Comparison of ENCODE assay signal across 9 cellular contexts in genomic region chr5:157611571-157612067, GRCh38. TPM values are rescaled to one million over a fixed set of nuclear protein-coding genes. Genes with fewer than 3 reads are reported as not detected.
DNase-seq lines count a peak whose midpoint lies in the region; ATAC-seq, FAIRE-seq and TF ChIP-seq lines count a peak whose summit lies in the region.
"Had no signal": no experiment of that assay in that cellular context is flagged by ENCODE, and none has a peak within 500 bp of the region (broad histone marks: within the 10 kb centered on the region; RNA-seq: fewer than 3 reads in every experiment).

No MANE protein-coding gene starts in this region.

- ATAC-seq in GM18909 (IDR thresholded peaks at IDR 0.05; ENCODE audit: poor library complexity, unreplicated experiment) (peak; percentile 73), HG03060 (IDR thresholded peaks at IDR 0.05; ENCODE audit: low read depth, unreplicated experiment) (peak; percentile 36), K562 (peak; percentile 20)

- H3K4me2 ChIP-seq in K562 (ENCODE audit: insufficient read depth, low read length) = peak overlapping the region; percentile 16; the same call in 1 of the 2 replicates

- TF ChIP-seq POLR2A in K562 (conservative IDR thresholded peaks at IDR 0.05) = no peak

- DNase-seq in CD1c-positive myeloid dendritic cell (ENCODE audit: extremely low spot score) = peak; percentile 86
- DNase-seq in K562 (ENCODE audit: extremely low read depth in 1 of 4, low spot score in 3 of 4) = peak in 1 of 4 experiments; percentile 17
- no peak for DNase-seq in HAP-1 (ENCODE audit: low spot score in 2 of 2)
- no peak for DNase-seq in effector CD8-positive, alpha-beta T cell (lab: John Stamatoyannopoulos, UW)
- DNase-seq in activated gamma-delta T cell (lab: John Stamatoyannopoulos, UW) = no peak
- no peak for DNase-seq in NCI-H82 (lab: John Stamatoyannopoulos, UW)

- no peaks in the 10 kb centered on the region for H4K20me1 ChIP-seq in K562 (replicated peaks; ENCODE audit: control insufficient read depth, insufficient read depth, low read length)

- H3K9ac ChIP-seq in K562 (ENCODE audit: insufficient read depth in 1 of 2, low read depth in 2 of 2, low read length in 2 of 2) = no peak overlapping the region; a peak in 1 of 4 replicates

- CTCF ChIA-PET in K562 (lab: Yijun Ruan, JAX; ENCODE audit: low intra/inter-chr PET ratio) = no interaction called here

- H3K4me3 ChIP-seq in K562 = no peak overlapping the region
- no peak overlapping the region for H3K4me3 ChIP-seq in HAP-1

- H3K4me1 ChIP-seq in K562 (replicated peaks in 1 of 2; ENCODE audit: control insufficient read depth in 2 of 2, insufficient read depth in 2 of 2, low read length in 2 of 2) = peaks cover 11 to 32% of the 10 kb centered on the region in 2 experiments; a peak in 4 of 5 replicates
- H3K4me1 ChIP-seq in HAP-1 = no peaks in the 10 kb centered on the region

- H3K9me1 ChIP-seq in K562 (ENCODE audit: control insufficient read depth, insufficient read depth, low read length) = no peaks in the 10 kb centered on the region

- no peaks in the 10 kb centered on the region; a peak in 1 of 5 replicates for H3K27me3 ChIP-seq in K562 (ENCODE audit: control insufficient read depth in 2 of 2, insufficient read depth in 2 of 2, low read length in 2 of 2)
- no peaks in the 10 kb centered on the region for H3K27me3 ChIP-seq in HAP-1 (ENCODE audit: low read depth)

- no TSS peak for BruUV-seq in K562 (replicated peaks; lab: Mats Ljungman, UMichigan)

- no peaks in the 10 kb centered on the region for H3K36me3 ChIP-seq in K562 (ENCODE audit: control insufficient read depth, insufficient read depth, low read length)
- H3K36me3 ChIP-seq in HAP-1 (replicated peaks) = no peaks in the 10 kb centered on the region

- no peaks in the 10 kb centered on the region for H3K79me2 ChIP-seq in K562 (ENCODE audit: control insufficient read depth, insufficient read depth, low read length)

- TF ChIP-seq EP300 in K562 (IDR thresholded peaks at IDR 0.05; ENCODE audit: low read length) = no peak

- in situ Hi-C loops in K562 (cut with MboI) (no loop called here), HAP-1 (cut with MboI; ENCODE audit: low sequenced_read_pairs) (no loop called here)

- H3K27ac ChIP-seq in K562 (ENCODE audit: extremely low read depth, low read depth, low read length) = peak overlapping the region; percentile 31

- no peak for TF ChIP-seq CTCF in K562 (IDR thresholded peaks at IDR 0.05 in 2 of 3, conservative IDR thresholded peaks at IDR 0.05 in 1 of 3; ENCODE audit: insufficient read depth in 2 of 3, low read depth in 1 of 3, low read length in 3 of 3)

- 0 out of 2 replicates have a peak, but pooled peaks cover 2% of the 10 kb centered on the region for H3K9me3 ChIP-seq in K562 (replicated peaks; ENCODE audit: control insufficient read depth, insufficient read depth, low read depth, low read length)
- no peaks in the 10 kb centered on the region for H3K9me3 ChIP-seq in HAP-1

- no peak for FAIRE-seq in K562 (lab: Jason Lieb, UNC)

- WGBS in K562 (ENCODE audit: insufficient coverage, low coverage, missing lambda C conversion rate) = 72% methylated on average over 2 of the region's 2 CpGs

- H2AFZ ChIP-seq in K562 (ENCODE audit: low read depth, low read length) = peak overlapping the region; percentile 86

- POLR2A ChIA-PET in K562 (lab: Yijun Ruan, JAX) = interaction anchor here (1.0 kb wide), 1 partner anchor 13 kb away, joined by 4 read pairs; no protein-coding TSS in a partner anchor

- no peak for TF ChIP-seq RAD21 in K562 (CRISPR knock-in tag; conservative IDR thresholded peaks at IDR 0.05 in 1 of 2, IDR thresholded peaks at IDR 0.05 in 1 of 2)

- intact Hi-C loops in K562 (cut with micrococcal nuclease) = no loop called here

TF ChIP-seq in K562, 482 proteins besides CTCF, POLR2A, EP300 and RAD21 (continues in another document):
- no peak for TF ChIP-seq MTF1 (CRISPR knock-in tag; IDR thresholded peaks at IDR 0.05; ENCODE audit: borderline replicate concordance)
- no peak for TF ChIP-seq MIER1 (IDR thresholded peaks at IDR 0.05; ENCODE audit: low read depth)
- TF ChIP-seq LCOR (CRISPR knock-in tag; IDR thresholded peaks at IDR 0.05) = no peak
- no peak for TF ChIP-seq PHB (CRISPR knock-in tag; IDR thresholded peaks at IDR 0.05)
- no peak for TF ChIP-seq IRF2 (CRISPR knock-in tag; IDR thresholded peaks at IDR 0.05)
- TF ChIP-seq NBN (IDR thresholded peaks at IDR 0.05; ENCODE audit: low read depth) = no peak
- TF ChIP-seq FOXJ2 (tag; IDR thresholded peaks at IDR 0.05) = no peak
- peak; percentile 28 for TF ChIP-seq RBBP5 (IDR thresholded peaks at IDR 0.05; ENCODE audit: borderline replicate concordance, insufficient read depth, low read length, poor library complexity, severe bottlenecking)
- no peak for TF ChIP-seq ZKSCAN8 (CRISPR knock-in tag; IDR thresholded peaks at IDR 0.05)
- TF ChIP-seq PKNOX1 (IDR thresholded peaks at IDR 0.05) = no peak
- TF ChIP-seq SETDB1 (IDR thresholded peaks at IDR 0.05; ENCODE audit: low read length) = no peak
- no peak for TF ChIP-seq SRF (CRISPR knock-in tag; IDR thresholded peaks at IDR 0.05)
- TF ChIP-seq MCM5 (IDR thresholded peaks at IDR 0.05; ENCODE audit: low read depth) = no peak

RNA-seq across cellular contexts. Expression of gene ADAM19, which starts 36.0 kb away (rescaled TPM):
- total RNA-seq in K562 (2011; cell fraction: chromatin; rRNA removed; ENCODE audit: low replicate concordance) = 0.86 and 1.3 TPM in 2 replicates
- total RNA-seq in K562 (2011; cell fraction: nucleolus; rRNA removed) = 1.3 TPM in 2 replicates
- total RNA-seq in K562 (2011; cell fraction: nucleoplasm; rRNA removed) = 0.88 and 1.6 TPM in 2 replicates
- total RNA-seq in K562 (2014; rRNA removed) = 0.36 and 0.65 TPM in 2 replicates
- 0.38 and 0.44 TPM in 2 replicates for total RNA-seq in K562 (2014; rRNA removed; fragmentation: Illumina TruSeq; extraction: Trizol)
- 0.43 and 0.53 TPM in 2 replicates for total RNA-seq in K562 (2015; rRNA removed; fragmentation: Illumina TruSeq; extraction: Trizol)
- 1.0 and 1.1 TPM in 2 replicates for total RNA-seq in K562 (2021)
- polyA plus RNA-seq in K562 (2011; rRNA removed) = 0.11 and 0.24 TPM in 2 replicates
- 0.03 and 0.39 TPM in 2 replicates for polyA plus RNA-seq in K562 (2011; cell fraction: cytosol; rRNA removed)
- polyA plus RNA-seq in K562 (2011; cell fraction: nucleus; rRNA removed) = 0.17 and 0.57 TPM in 2 replicates
- 0.65 and 1.00 TPM in 2 replicates for polyA plus RNA-seq in K562 (2012)
- polyA plus RNA-seq in K562 (2014; fragmentation: Illumina TruSeq; extraction: Trizol) = 0.58 TPM in 2 replicates
- polyA plus RNA-seq in K562 (2014; fragmentation: Nextera tagmentation; extraction: Ambion mirVana) = under 1 TPM; 0.11 to 0.24 TPM
- 0.30 and 0.89 TPM in 2 replicates for polyA plus RNA-seq in K562 (2014; rRNA removed)
- 0.12 and 0.67 TPM in 2 replicates for polyA minus RNA-seq in K562 (2011; rRNA and poly(A)+ RNA removed)
- polyA minus RNA-seq in K562 (2011; cell fraction: cytosol; rRNA and poly(A)+ RNA removed) = 0.57 TPM in 1 of 2 replicates, not detected in the other
- 0.27 TPM in 1 of 2 replicates, not detected in the other for polyA minus RNA-seq in K562 (2011; cell fraction: nucleus; rRNA and poly(A)+ RNA removed)

RNA-seq across cellular contexts. Expression of gene SOX30, which starts 40.6 kb away (rescaled TPM):
- not detected in 2 replicates for total RNA-seq in K562 (2011; cell fraction: chromatin; rRNA removed; ENCODE audit: low replicate concordance)
- not detected in 2 replicates for total RNA-seq in K562 (2011; cell fraction: nucleolus; rRNA removed)
- not detected in 2 replicates for total RNA-seq in K562 (2011; cell fraction: nucleoplasm; rRNA removed)
- not detected in 2 replicates for total RNA-seq in K562 (2014; rRNA removed)
- not detected in 2 replicates for total RNA-seq in K562 (2014; rRNA removed; fragmentation: Illumina TruSeq; extraction: Trizol)
- total RNA-seq in K562 (2015; rRNA removed; fragmentation: Illumina TruSeq; extraction: Trizol) = not detected in 2 replicates
- not detected in 2 replicates for total RNA-seq in K562 (2021)
- not detected in 2 replicates for polyA plus RNA-seq in K562 (2011; rRNA removed)
- not detected in 2 replicates for polyA plus RNA-seq in K562 (2011; cell fraction: cytosol; rRNA removed)
- polyA plus RNA-seq in K562 (2011; cell fraction: nucleus; rRNA removed) = not detected in 2 replicates
- polyA plus RNA-seq in K562 (2012) = not detected in 2 replicates
- polyA plus RNA-seq in K562 (2014; fragmentation: Illumina TruSeq; extraction: Trizol) = not detected in 2 replicates
- polyA plus RNA-seq in K562 (2014; fragmentation: Nextera tagmentation; extraction: Ambion mirVana) = not detected
- polyA plus RNA-seq in K562 (2014; rRNA removed) = not detected in 2 replicates
- not detected in 2 replicates for polyA minus RNA-seq in K562 (2011; rRNA and poly(A)+ RNA removed)
- not detected in 2 replicates for polyA minus RNA-seq in K562 (2011; cell fraction: cytosol; rRNA and poly(A)+ RNA removed)
- polyA minus RNA-seq in K562 (2011; cell fraction: nucleus; rRNA and poly(A)+ RNA removed) = not detected in 2 replicates
- total RNA-seq: SK-MEL-5 had no signal

RNA-seq across cellular contexts. Expression of gene C5orf52, which starts 59.7 kb away (rescaled TPM):
- total RNA-seq in K562 (2011; cell fraction: chromatin; rRNA removed; ENCODE audit: low replicate concordance) = not detected in 2 replicates
- total RNA-seq in K562 (2011; cell fraction: nucleolus; rRNA removed) = not detected in 2 replicates
- total RNA-seq in K562 (2011; cell fraction: nucleoplasm; rRNA removed) = not detected in 2 replicates
- total RNA-seq in K562 (2014; rRNA removed) (not detected in 2 replicates), K562 (2014; rRNA removed; fragmentation: Illumina TruSeq; extraction: Trizol) (not detected in 2 replicates), K562 (2015; rRNA removed; fragmentation: Illumina TruSeq; extraction: Trizol) (not detected in 2 replicates), K562 (2021) (not detected in 2 replicates)
- polyA plus RNA-seq in K562 (2011; rRNA removed) (not detected in 2 replicates), K562 (2014; fragmentation: Illumina TruSeq; extraction: Trizol) (not detected in 2 replicates), K562 (2014; fragmentation: Nextera tagmentation; extraction: Ambion mirVana) (not detected), K562 (2014; rRNA removed) (not detected in 2 replicates)
- polyA plus RNA-seq in K562 (2011; cell fraction: cytosol; rRNA removed) = not detected in 2 replicates
- polyA plus RNA-seq in K562 (2011; cell fraction: nucleus; rRNA removed) = not detected in 2 replicates
- not detected in 2 replicates for polyA plus RNA-seq in K562 (2012)
- not detected in 2 replicates for polyA minus RNA-seq in K562 (2011; rRNA and poly(A)+ RNA removed)
- polyA minus RNA-seq in K562 (2011; cell fraction: cytosol; rRNA and poly(A)+ RNA removed) = not detected in 2 replicates
- polyA minus RNA-seq in K562 (2011; cell fraction: nucleus; rRNA and poly(A)+ RNA removed) = not detected in 2 replicates
- total RNA-seq: SK-MEL-5 had no signal

Comparison
In these comparisons a context has a peak if more than half of its experiments do, and no peak if none do; other contexts are left out.
1. ATAC-seq: peak in every context shown above with its lines; median percentile 73 in GM18909; 36 in HG03060; 20 in K562.